Comparison of ENCODE assay signal across 22 cellular contexts in genomic region chr16:14420721-14421488, GRCh38.
"Had no signal": no experiment of that assay in that cellular context is flagged by ENCODE, and none has a peak within 500 bp of the region (broad histone marks: within the 10 kb centered on the region; RNA-seq: fewer than 3 reads in every experiment).

No MANE protein-coding gene starts in this region.

- ATAC-seq: activated CD4-positive, CD25-positive, alpha-beta regulatory T cell treated with anti-CD3 and anti-CD28 coated beads, Interleukin-2, amount 50 U/mL, for 24 hours; activated CD8-positive, alpha-beta T cell treated with anti-CD3 and anti-CD28 coated beads, Interleukin-2, amount 10 ng/mL, durations not matched to agents 7 days and 5 days; body of pancreas; gastroesophageal sphincter; heart left ventricle; naive thymus-derived CD4-positive, alpha-beta T cell; pancreas; stimulated activated naive CD8-positive, alpha-beta T cell treated with anti-CD3 and anti-CD28 coated beads, Interleukin-15, Interleukin-2, amounts not matched to agents 100 U/mL and 50 U/mL, for 24 hours had no signal

- H3K9ac ChIP-seq: SK-N-SH had no signal

- H3K27ac ChIP-seq: body of pancreas, colonic mucosa, gastroesophageal sphincter, heart left ventricle, pancreas, tibial nerve, vagina had no signal

- H3K9me3 ChIP-seq: body of pancreas, colonic mucosa, gastroesophageal sphincter, pancreas, SK-N-SH, vagina had no signal

- DNase-seq: activated CD4-positive, alpha-beta T cell treated with anti-CD3 and anti-CD28 coated beads, Interleukin-2, amount 10 ng/mL, durations not matched to agents 7 days and 5 days; activated CD8-positive, alpha-beta T cell treated with anti-CD3 and anti-CD28 coated beads, Interleukin-2, amount 10 ng/mL, durations not matched to agents 7 days and 5 days; activated naive CD4-positive, alpha-beta T cell treated with Interleukin-2 at 50 U/mL for 16 hours; activated naive CD8-positive, alpha-beta T cell treated with anti-CD3 and anti-CD28 coated beads, Interleukin-2, amount 10 ng/mL, durations not matched to agents 7 days and 5 days; activated T-cell treated with anti-CD3 and anti-CD28 coated beads, Interleukin-2, amount 50 U/mL, for 24 hours; body of pancreas; central memory CD4-positive, alpha-beta T cell; colonic mucosa; naive thymus-derived CD4-positive, alpha-beta T cell; pancreas; SK-N-SH; stimulated activated CD4-positive, alpha-beta T cell treated with anti-CD3 and anti-CD28 coated beads, Interleukin-12 subunit alpha, Interleukin-12 subunit beta, amount 100 ng/mL, for 4 hours; stimulated activated CD4-positive, alpha-beta T cell treated with anti-CD3 and anti-CD28 coated beads, Interleukin-1b, Interleukin-23, amount 100 ng/mL, for 48 hours; stimulated activated naive CD8-positive, alpha-beta T cell treated with anti-CD3 and anti-CD28 coated beads, Interleukin-15, Interleukin-2, amounts not matched to agents 100 U/mL and 50 U/mL, for 24 hours; substantia nigra; T-helper 1 cell; T1000 had no signal

- H3K4me3 ChIP-seq: body of pancreas, colonic mucosa, gastroesophageal sphincter, heart left ventricle, pancreas, tibial nerve, vagina had no signal

- H3K27me3 ChIP-seq: body of pancreas, colonic mucosa, gastroesophageal sphincter, heart left ventricle, pancreas, tibial nerve, vagina had no signal

- H3K4me1 ChIP-seq: colonic mucosa, tibial nerve, vagina had no signal

- H3K36me3 ChIP-seq: colonic mucosa, gastroesophageal sphincter, heart left ventricle, pancreas, tibial nerve, vagina had no signal

- H3K4me2 ChIP-seq: SK-N-SH had no signal

- FAIRE-seq: pancreas had no signal
